1 cellular context compared by ENCODE assay signal in the genomic region with DNA sequence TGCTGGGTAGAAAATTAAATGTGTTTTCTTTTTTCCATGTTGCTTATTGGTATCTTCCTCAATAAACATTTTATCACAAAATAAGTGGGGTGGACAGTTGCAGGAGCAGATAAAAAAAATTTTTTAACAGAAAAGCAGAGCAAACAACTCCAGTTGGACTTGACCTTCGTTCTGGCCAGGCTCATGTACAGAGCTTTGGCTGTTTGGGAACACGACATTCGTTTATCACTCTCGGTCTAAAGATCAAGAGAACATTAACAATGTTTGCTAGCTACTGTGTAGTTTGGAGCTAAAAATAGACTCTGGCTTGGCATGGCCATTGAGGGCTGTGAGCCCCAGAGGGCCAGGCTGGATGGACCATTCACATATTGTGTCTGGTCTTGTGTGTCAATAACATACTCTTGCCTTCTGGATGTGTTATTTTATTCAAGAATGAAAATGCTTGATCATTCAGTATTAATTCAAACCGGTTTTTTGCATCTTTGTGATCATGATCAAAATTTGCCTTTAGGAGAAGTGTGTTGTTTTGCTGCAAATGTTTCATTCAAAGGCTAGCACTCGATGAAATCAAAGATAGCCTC.
TF ChIP-seq lines count a peak whose summit lies in the region.

No MANE protein-coding gene starts in this region.

TF ChIP-seq in HepG2, 621 proteins besides CTCF, POLR2A, EP300 and RAD21 (continued from another document and continues in another):
- TF ChIP-seq, protein P1, sequence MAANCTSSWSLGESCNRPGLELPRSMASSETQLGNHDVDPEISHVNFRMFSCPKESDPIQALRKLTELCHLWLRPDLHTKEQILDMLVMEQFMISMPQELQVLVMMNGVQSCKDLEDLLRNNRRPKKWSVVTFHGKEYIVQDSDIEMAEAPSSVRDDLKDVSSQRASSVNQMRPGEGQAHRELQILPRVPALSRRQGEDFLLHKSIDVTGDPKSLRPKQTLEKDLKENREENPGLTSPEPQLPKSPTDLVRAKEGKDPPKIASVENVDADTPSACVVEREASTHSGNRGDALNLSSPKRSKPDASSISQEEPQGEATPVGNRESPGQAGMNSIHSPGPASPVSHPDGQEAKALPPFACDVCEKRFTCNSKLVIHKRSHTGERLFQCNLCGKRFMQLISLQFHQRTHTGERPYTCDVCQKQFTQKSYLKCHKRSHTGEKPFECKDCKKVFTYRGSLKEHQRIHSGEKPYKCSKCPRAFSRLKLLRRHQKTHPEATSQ (CRISPR knock-in tag; IDR thresholded peaks at IDR 0.05; ENCODE audit: borderline replicate concordance), result peak; percentile 83; the same call in 1 of the 2 replicates
- peak; percentile 99 for TF ChIP-seq ZNF644 (CRISPR knock-in tag; IDR thresholded peaks at IDR 0.05; ENCODE audit: low read depth)
- TF ChIP-seq, protein P2, sequence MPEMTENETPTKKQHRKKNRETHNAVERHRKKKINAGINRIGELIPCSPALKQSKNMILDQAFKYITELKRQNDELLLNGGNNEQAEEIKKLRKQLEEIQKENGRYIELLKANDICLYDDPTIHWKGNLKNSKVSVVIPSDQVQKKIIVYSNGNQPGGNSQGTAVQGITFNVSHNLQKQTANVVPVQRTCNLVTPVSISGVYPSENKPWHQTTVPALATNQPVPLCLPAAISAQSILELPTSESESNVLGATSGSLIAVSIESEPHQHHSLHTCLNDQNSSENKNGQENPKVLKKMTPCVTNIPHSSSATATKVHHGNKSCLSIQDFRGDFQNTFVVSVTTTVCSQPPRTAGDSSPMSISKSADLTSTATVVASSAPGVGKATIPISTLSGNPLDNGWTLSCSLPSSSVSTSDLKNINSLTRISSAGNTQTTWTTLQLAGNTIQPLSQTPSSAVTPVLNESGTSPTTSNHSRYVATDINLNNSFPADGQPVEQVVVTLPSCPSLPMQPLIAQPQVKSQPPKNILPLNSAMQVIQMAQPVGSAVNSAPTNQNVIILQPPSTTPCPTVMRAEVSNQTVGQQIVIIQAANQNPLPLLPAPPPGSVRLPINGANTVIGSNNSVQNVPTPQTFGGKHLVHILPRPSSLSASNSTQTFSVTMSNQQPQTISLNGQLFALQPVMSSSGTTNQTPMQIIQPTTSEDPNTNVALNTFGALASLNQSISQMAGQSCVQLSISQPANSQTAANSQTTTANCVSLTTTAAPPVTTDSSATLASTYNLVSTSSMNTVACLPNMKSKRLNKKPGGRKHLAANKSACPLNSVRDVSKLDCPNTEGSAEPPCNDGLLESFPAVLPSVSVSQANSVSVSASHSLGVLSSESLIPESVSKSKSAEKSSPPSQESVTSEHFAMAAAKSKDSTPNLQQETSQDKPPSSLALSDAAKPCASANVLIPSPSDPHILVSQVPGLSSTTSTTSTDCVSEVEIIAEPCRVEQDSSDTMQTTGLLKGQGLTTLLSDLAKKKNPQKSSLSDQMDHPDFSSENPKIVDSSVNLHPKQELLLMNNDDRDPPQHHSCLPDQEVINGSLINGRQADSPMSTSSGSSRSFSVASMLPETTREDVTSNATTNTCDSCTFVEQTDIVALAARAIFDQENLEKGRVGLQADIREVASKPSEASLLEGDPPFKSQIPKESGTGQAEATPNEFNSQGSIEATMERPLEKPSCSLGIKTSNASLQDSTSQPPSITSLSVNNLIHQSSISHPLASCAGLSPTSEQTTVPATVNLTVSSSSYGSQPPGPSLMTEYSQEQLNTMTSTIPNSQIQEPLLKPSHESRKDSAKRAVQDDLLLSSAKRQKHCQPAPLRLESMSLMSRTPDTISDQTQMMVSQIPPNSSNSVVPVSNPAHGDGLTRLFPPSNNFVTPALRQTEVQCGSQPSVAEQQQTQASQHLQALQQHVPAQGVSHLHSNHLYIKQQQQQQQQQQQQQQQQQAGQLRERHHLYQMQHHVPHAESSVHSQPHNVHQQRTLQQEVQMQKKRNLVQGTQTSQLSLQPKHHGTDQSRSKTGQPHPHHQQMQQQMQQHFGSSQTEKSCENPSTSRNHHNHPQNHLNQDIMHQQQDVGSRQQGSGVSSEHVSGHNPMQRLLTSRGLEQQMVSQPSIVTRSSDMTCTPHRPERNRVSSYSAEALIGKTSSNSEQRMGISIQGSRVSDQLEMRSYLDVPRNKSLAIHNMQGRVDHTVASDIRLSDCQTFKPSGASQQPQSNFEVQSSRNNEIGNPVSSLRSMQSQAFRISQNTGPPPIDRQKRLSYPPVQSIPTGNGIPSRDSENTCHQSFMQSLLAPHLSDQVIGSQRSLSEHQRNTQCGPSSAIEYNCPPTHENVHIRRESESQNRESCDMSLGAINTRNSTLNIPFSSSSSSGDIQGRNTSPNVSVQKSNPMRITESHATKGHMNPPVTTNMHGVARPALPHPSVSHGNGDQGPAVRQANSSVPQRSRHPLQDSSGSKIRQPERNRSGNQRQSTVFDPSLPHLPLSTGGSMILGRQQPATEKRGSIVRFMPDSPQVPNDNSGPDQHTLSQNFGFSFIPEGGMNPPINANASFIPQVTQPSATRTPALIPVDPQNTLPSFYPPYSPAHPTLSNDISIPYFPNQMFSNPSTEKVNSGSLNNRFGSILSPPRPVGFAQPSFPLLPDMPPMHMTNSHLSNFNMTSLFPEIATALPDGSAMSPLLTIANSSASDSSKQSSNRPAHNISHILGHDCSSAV (CRISPR knock-in tag; IDR thresholded peaks at IDR 0.05; ENCODE audit: borderline replicate concordance), result no peak
- peak; percentile 83 for TF ChIP-seq ZMYM4 (CRISPR knock-in tag; IDR thresholded peaks at IDR 0.05)
- TF ChIP-seq TOE1 (CRISPR knock-in tag; IDR thresholded peaks at IDR 0.05), result peak; percentile 90
- no peak for TF ChIP-seq ZNF337 (CRISPR knock-in tag; IDR thresholded peaks at IDR 0.05; ENCODE audit: borderline replicate concordance, low read depth)
- no peak for TF ChIP-seq MYNN (CRISPR knock-in tag; IDR thresholded peaks at IDR 0.05; ENCODE audit: low read depth)
- no peak for TF ChIP-seq ZNF557 (CRISPR knock-in tag; IDR thresholded peaks at IDR 0.05)
- TF ChIP-seq, protein P3, sequence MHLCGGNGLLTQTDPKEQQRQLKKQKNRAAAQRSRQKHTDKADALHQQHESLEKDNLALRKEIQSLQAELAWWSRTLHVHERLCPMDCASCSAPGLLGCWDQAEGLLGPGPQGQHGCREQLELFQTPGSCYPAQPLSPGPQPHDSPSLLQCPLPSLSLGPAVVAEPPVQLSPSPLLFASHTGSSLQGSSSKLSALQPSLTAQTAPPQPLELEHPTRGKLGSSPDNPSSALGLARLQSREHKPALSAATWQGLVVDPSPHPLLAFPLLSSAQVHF (CRISPR knock-in tag; IDR thresholded peaks at IDR 0.05), result no peak
- TF ChIP-seq SCMH1 (CRISPR knock-in tag; IDR thresholded peaks at IDR 0.05; ENCODE audit: borderline replicate concordance), result no peak
- TF ChIP-seq, protein P4, sequence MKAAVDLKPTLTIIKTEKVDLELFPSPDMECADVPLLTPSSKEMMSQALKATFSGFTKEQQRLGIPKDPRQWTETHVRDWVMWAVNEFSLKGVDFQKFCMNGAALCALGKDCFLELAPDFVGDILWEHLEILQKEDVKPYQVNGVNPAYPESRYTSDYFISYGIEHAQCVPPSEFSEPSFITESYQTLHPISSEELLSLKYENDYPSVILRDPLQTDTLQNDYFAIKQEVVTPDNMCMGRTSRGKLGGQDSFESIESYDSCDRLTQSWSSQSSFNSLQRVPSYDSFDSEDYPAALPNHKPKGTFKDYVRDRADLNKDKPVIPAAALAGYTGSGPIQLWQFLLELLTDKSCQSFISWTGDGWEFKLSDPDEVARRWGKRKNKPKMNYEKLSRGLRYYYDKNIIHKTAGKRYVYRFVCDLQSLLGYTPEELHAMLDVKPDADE (CRISPR knock-in tag; IDR thresholded peaks at IDR 0.05), result no peak
- no peak for TF ChIP-seq AGO1 (IDR thresholded peaks at IDR 0.05; ENCODE audit: low read depth, low read length, poor library complexity, severe bottlenecking)
- TF ChIP-seq, protein P5, sequence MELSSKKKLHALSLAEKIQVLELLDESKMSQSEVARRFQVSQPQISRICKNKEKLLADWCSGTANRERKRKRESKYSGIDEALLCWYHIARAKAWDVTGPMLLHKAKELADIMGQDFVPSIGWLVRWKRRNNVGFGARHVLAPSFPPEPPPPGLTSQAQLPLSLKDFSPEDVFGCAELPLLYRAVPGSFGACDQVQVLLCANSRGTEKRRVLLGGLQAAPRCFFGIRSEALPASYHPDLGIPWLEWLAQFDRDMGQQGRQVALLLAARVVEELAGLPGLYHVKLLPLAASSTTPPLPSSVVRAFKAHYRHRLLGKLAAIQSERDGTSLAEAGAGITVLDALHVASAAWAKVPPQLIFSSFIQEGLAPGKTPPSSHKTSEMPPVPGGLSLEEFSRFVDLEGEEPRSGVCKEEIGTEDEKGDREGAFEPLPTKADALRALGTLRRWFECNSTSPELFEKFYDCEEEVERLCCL (CRISPR knock-in tag; IDR thresholded peaks at IDR 0.05; ENCODE audit: borderline replicate concordance), result no peak
- peak; percentile 84 for TF ChIP-seq HDAC1 (CRISPR knock-in tag; IDR thresholded peaks at IDR 0.05)
- no peak for TF ChIP-seq MBD4 (IDR thresholded peaks at IDR 0.05; ENCODE audit: borderline replicate concordance, low read length)
- no peak for TF ChIP-seq ZBTB8A (CRISPR knock-in tag; IDR thresholded peaks at IDR 0.05; ENCODE audit: borderline replicate concordance, low read depth)
- TF ChIP-seq TBL1XR1 (IDR thresholded peaks at IDR 0.05; ENCODE audit: borderline replicate concordance, low read length, partially characterized antibody), result peak; percentile 98
- TF ChIP-seq ZNF292 (CRISPR knock-in tag; IDR thresholded peaks at IDR 0.05; ENCODE audit: borderline replicate concordance, low read depth), result peak; percentile 85; the same call in 1 of the 2 replicates
- TF ChIP-seq ZNF451 (CRISPR knock-in tag; IDR thresholded peaks at IDR 0.05), result no peak; the same call in 1 of the 2 replicates
- TF ChIP-seq ZNF589 (CRISPR knock-in tag; conservative IDR thresholded peaks at IDR 0.05), result no peak
- TF ChIP-seq SRY (CRISPR knock-in tag; IDR thresholded peaks at IDR 0.05), result no peak
- TF ChIP-seq KAT7 (CRISPR knock-in tag; IDR thresholded peaks at IDR 0.05; ENCODE audit: borderline replicate concordance), result peak; percentile 67; the same call in 1 of the 2 replicates
- peak; percentile 98 for TF ChIP-seq TARDBP (CRISPR knock-in tag; IDR thresholded peaks at IDR 0.05)
- TF ChIP-seq ZNF672 (CRISPR knock-in tag; IDR thresholded peaks at IDR 0.05), result no peak
- no peak for TF ChIP-seq ZNF724P (CRISPR knock-in tag; IDR thresholded peaks at IDR 0.05; ENCODE audit: borderline replicate concordance)
- TF ChIP-seq TRIM24 (CRISPR knock-in tag; IDR thresholded peaks at IDR 0.05), result no peak
- no peak for TF ChIP-seq SETDB1 (CRISPR knock-in tag; IDR thresholded peaks at IDR 0.05; ENCODE audit: borderline replicate concordance)
- no peak; the same call in none of the 2 replicates for TF ChIP-seq KLF9 (CRISPR knock-in tag; IDR thresholded peaks at IDR 0.05; ENCODE audit: low read depth)
- TF ChIP-seq ZNF552 (CRISPR knock-in tag; IDR thresholded peaks at IDR 0.05; ENCODE audit: borderline replicate concordance), result no peak
- TF ChIP-seq SRSF9 (IDR thresholded peaks at IDR 0.05; ENCODE audit: borderline replicate concordance, insufficient read depth, low read depth, low read length, poor library complexity, severe bottlenecking), result no peak
- no peak; the same call in 1 of the 2 replicates for TF ChIP-seq ZFX (CRISPR knock-in tag; IDR thresholded peaks at IDR 0.05; ENCODE audit: low read depth)
- TF ChIP-seq, protein P6, sequence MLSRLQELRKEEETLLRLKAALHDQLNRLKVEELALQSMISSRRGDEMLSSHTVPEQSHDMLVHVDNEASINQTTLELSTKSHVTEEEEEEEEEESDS (CRISPR knock-in tag; IDR thresholded peaks at IDR 0.05; ENCODE audit: borderline replicate concordance), result no peak
- no peak for TF ChIP-seq NFE2 (CRISPR knock-in tag; IDR thresholded peaks at IDR 0.05)
- no peak for TF ChIP-seq HDAC6 (IDR thresholded peaks at IDR 0.05; ENCODE audit: low read depth, low read length)
- peak; percentile 90 for TF ChIP-seq SOX13 (IDR thresholded peaks at IDR 0.05)
- peak in 1 of 2 experiments; percentile 99; a peak in 2 of 4 replicates for TF ChIP-seq SOX13 (CRISPR knock-in tag; conservative IDR thresholded peaks at IDR 0.05 in 1 of 2, IDR thresholded peaks at IDR 0.05 in 1 of 2)
- TF ChIP-seq FOXM1 (CRISPR knock-in tag; IDR thresholded peaks at IDR 0.05), result no peak
- no peak for TF ChIP-seq ZNF616 (CRISPR knock-in tag; IDR thresholded peaks at IDR 0.05; ENCODE audit: low read depth)
- TF ChIP-seq REXO4 (CRISPR knock-in tag; IDR thresholded peaks at IDR 0.05; ENCODE audit: borderline replicate concordance), result no peak
- TF ChIP-seq CENPX (CRISPR knock-in tag; IDR thresholded peaks at IDR 0.05), result no peak
- no peak for TF ChIP-seq NFKB2 (CRISPR knock-in tag; IDR thresholded peaks at IDR 0.05; ENCODE audit: borderline replicate concordance)
- peak; percentile 94 for TF ChIP-seq ZSCAN9 (CRISPR knock-in tag; IDR thresholded peaks at IDR 0.05; ENCODE audit: borderline replicate concordance)
- TF ChIP-seq ONECUT2 (CRISPR knock-in tag; IDR thresholded peaks at IDR 0.05), result peak; percentile 12; the same call in 1 of the 2 replicates
- TF ChIP-seq, protein P7, sequence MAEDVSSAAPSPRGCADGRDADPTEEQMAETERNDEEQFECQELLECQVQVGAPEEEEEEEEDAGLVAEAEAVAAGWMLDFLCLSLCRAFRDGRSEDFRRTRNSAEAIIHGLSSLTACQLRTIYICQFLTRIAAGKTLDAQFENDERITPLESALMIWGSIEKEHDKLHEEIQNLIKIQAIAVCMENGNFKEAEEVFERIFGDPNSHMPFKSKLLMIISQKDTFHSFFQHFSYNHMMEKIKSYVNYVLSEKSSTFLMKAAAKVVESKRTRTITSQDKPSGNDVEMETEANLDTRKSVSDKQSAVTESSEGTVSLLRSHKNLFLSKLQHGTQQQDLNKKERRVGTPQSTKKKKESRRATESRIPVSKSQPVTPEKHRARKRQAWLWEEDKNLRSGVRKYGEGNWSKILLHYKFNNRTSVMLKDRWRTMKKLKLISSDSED (CRISPR knock-in tag; IDR thresholded peaks at IDR 0.05), result no peak
- TF ChIP-seq KAT2B (IDR thresholded peaks at IDR 0.05; ENCODE audit: borderline replicate concordance, low read depth, low read length), result no peak
- TF ChIP-seq CCDC6 (CRISPR knock-in tag; IDR thresholded peaks at IDR 0.05), result peak; percentile 78; the same call in 1 of the 2 replicates
- no peak for TF ChIP-seq ZKSCAN5 (CRISPR knock-in tag; IDR thresholded peaks at IDR 0.05)
- TF ChIP-seq ZNF83 (CRISPR knock-in tag; IDR thresholded peaks at IDR 0.05; ENCODE audit: borderline replicate concordance), result no peak
- TF ChIP-seq ZNF780A (CRISPR knock-in tag; IDR thresholded peaks at IDR 0.05), result no peak
- no peak; the same call in 1 of the 2 replicates for TF ChIP-seq ZMAT3 (CRISPR knock-in tag; conservative IDR thresholded peaks at IDR 0.05)
- TF ChIP-seq, protein P8, sequence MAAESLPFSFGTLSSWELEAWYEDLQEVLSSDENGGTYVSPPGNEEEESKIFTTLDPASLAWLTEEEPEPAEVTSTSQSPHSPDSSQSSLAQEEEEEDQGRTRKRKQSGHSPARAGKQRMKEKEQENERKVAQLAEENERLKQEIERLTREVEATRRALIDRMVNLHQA (CRISPR knock-in tag; IDR thresholded peaks at IDR 0.05), result no peak
- TF ChIP-seq AGO2 (optimal IDR thresholded peaks at IDR 0.05; ENCODE audit: low read depth, low read length), result no peak
- TF ChIP-seq MED8 (CRISPR knock-in tag; IDR thresholded peaks at IDR 0.05; ENCODE audit: insufficient replicate concordance), result no peak
- TF ChIP-seq TEAD3 (CRISPR knock-in tag; optimal IDR thresholded peaks at IDR 0.05; ENCODE audit: borderline replicate concordance), result peak; percentile 91
- no peak for TF ChIP-seq KLF13 (CRISPR knock-in tag; IDR thresholded peaks at IDR 0.05)
- TF ChIP-seq ZNF232 (CRISPR knock-in tag; IDR thresholded peaks at IDR 0.05; ENCODE audit: borderline replicate concordance), result peak; percentile 32; the same call in 1 of the 2 replicates
- peak; percentile 82 for TF ChIP-seq KDM4B (CRISPR knock-in tag; IDR thresholded peaks at IDR 0.05)
- TF ChIP-seq ETV6 (CRISPR knock-in tag; conservative IDR thresholded peaks at IDR 0.05), result no peak
